1 cellular context compared by ENCODE assay signal in genomic region chr11:65862941-65863888, GRCh38.
A peak's percentile ranks its signal among the peaks of the same experiment; 100 is the strongest.
TF ChIP-seq lines count a peak whose summit lies in the region.

No MANE protein-coding gene starts in this region.

TF ChIP-seq in H1, 55 proteins besides CTCF, POLR2A, EP300 and RAD21:
- TF ChIP-seq POLR2AphosphoS5 (IDR thresholded peaks at IDR 0.05; ENCODE audit: low read depth, low read length): peak; percentile 64; the same call in 1 of the 2 replicates
- TF ChIP-seq, protein P1, sequence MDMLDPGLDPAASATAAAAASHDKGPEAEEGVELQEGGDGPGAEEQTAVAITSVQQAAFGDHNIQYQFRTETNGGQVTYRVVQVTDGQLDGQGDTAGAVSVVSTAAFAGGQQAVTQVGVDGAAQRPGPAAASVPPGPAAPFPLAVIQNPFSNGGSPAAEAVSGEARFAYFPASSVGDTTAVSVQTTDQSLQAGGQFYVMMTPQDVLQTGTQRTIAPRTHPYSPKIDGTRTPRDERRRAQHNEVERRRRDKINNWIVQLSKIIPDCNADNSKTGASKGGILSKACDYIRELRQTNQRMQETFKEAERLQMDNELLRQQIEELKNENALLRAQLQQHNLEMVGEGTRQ (IDR thresholded peaks at IDR 0.05; ENCODE audit: low read length): no peak
- no peak for TF ChIP-seq BRCA1 (IDR thresholded peaks at IDR 0.05; ENCODE audit: low read depth, low read length)
